8 cellular contexts compared by ENCODE assay signal in genomic region chr1:109213824-109214693, GRCh38. TPM values are rescaled to one million over a fixed set of nuclear protein-coding genes. Genes with fewer than 3 reads are reported as not detected.
A peak's percentile ranks its signal among the peaks of the same experiment; 100 is the strongest.
DNase-seq lines count a peak whose midpoint lies in the region; ATAC-seq and TF ChIP-seq lines count a peak whose summit lies in the region.

Gene SARS1, plus strand, starts transcription at chr1:109213918. Its CDS starts 75 bp downstream, at chr1:109213993.

- DNase-seq in DMS 273 (lab: John Stamatoyannopoulos, UW; ENCODE audit: unreplicated experiment) (peak; percentile 96), OCI-M1 (lab: John Stamatoyannopoulos, UW) (peak; percentile 93), activated T-cell treated with anti-CD3 and anti-CD28 coated beads for 48 hours (ENCODE audit: low read depth) (peak; percentile 86), epithelial cell of proximal tubule (ENCODE audit: low read depth) (no peak)
- peak; percentile 91 for DNase-seq in stimulated activated CD8-positive, alpha-beta memory T cell treated with anti-CD3 and anti-CD28 coated beads, Interleukin-4, amount 100 ng/mL, for 48 hours

- TF ChIP-seq CTCF in epithelial cell of proximal tubule (conservative IDR thresholded peaks at IDR 0.05; ENCODE audit: low read depth, low read length) = no peak

- peak; percentile 78 for ATAC-seq in GM21447 (IDR thresholded peaks at IDR 0.05; ENCODE audit: unreplicated experiment)

- peaks cover 12% of the 10 kb centered on the region for H3K4me1 ChIP-seq in HUES64 (ENCODE audit: insufficient read depth, low read length)
- peaks cover 21 to 27% of the 10 kb centered on the region in 2 donors for H3K4me1 ChIP-seq in mucosa of rectum (ENCODE audit: control insufficient read depth in 2 of 2, insufficient read depth in 2 of 2, low read length in 2 of 2)

- H3K9me3 ChIP-seq in HUES64 (ENCODE audit: insufficient read depth, low read depth, low read length) (no peaks in the 10 kb centered on the region), mucosa of rectum (ENCODE audit: control insufficient read depth in 2 of 2, low read length in 2 of 2) (no peaks in the 10 kb centered on the region)

- under 1% methylated on average over 64 of the region's 64 CpGs for WGBS in HUES64

- H3K9ac ChIP-seq in HUES64 (ENCODE audit: low read depth, low read length) (peak within 1 kb of the TSS; percentile 88), mucosa of rectum (ENCODE audit: low read depth in 1 of 2, low read length in 2 of 2) (peak within 1 kb of the TSS; percentile 86 to 93)

- H3K27me3 ChIP-seq in HUES64 (ENCODE audit: insufficient read depth, low read length) (no peaks in the 10 kb centered on the region), mucosa of rectum (ENCODE audit: control insufficient read depth in 2 of 2, insufficient read depth in 2 of 2, low read length in 2 of 2) (no peaks in the 10 kb centered on the region)

- H3K4me3 ChIP-seq in HUES64 (ENCODE audit: low read length) = peak within 1 kb of the TSS; percentile 100
- peak within 1 kb of the TSS; percentile 91 for H3K4me3 ChIP-seq in epithelial cell of proximal tubule (ENCODE audit: low read depth, low read length)
- H3K4me3 ChIP-seq in mucosa of rectum (ENCODE audit: low read length in 2 of 2) = peak within 1 kb of the TSS; percentile 99 to 100

- H3K27ac ChIP-seq in HUES64 (ENCODE audit: low read depth, low read length) (peak within 1 kb of the TSS; percentile 71; the same call in 1 of the 2 replicates), mucosa of rectum (ENCODE audit: low read depth in 2 of 2, low read length in 2 of 2) (peak within 1 kb of the TSS; percentile 89 to 95)

- H3K36me3 ChIP-seq in HUES64 (ENCODE audit: insufficient read depth, low read length) = peaks cover 7% of the 10 kb centered on the region; the same call in 1 of the 2 replicates
- H3K36me3 ChIP-seq in mucosa of rectum (ENCODE audit: control insufficient read depth in 2 of 2, insufficient read depth in 2 of 2, low read length in 2 of 2) = no peaks in the 10 kb centered on the region

RNA-seq across cellular contexts. Expression of gene SARS1, which starts in this region (rescaled TPM):
- 88.7 TPM for polyA plus RNA-seq in HUES64 (2013, experiment 1 of 2)
- 99.5 TPM for polyA plus RNA-seq in HUES64 (2013, experiment 2 of 2)
- 153 and 177 TPM in 2 replicates for total RNA-seq in epithelial cell of proximal tubule
